In the genomic region with DNA sequence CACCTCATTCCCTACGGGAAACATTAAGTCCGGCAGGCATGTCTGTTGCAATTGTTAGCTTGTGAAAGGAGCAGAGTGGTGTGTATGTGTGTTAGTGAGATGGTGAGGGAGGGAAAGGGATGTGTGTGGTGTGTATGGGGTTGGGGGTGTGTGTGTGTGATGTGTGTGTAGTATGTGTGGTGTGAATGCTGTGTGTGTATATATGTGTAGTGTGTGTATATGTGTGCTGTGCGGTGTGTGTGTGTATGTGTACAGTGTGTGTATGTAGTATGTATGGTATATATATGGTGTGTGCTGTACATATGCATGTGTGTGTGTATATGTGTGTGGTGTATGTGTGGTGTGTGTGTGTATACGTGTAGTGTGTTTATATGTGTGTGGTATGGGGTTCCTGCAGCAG, we compare ENCODE assay signal across 23 cellular contexts. TPM values are rescaled to one million over a fixed set of nuclear protein-coding genes. Genes with fewer than 3 reads are reported as not detected.
"Had no signal": no experiment of that assay in that cellular context is flagged by ENCODE, and none has a peak within 500 bp of the region (broad histone marks: within the 10 kb centered on the region; RNA-seq: fewer than 3 reads in every experiment).

No MANE protein-coding gene starts in this region.

- FAIRE-seq: colon, frontal cortex, islet of Langerhans, small intestine had no signal

- H3K36me3 ChIP-seq: esophagus muscularis mucosa, stomach, suprapubic skin, tibial nerve had no signal

- H3K9me3 ChIP-seq: suprapubic skin had no signal

- H3K4me3 ChIP-seq: esophagus muscularis mucosa, stomach, suprapubic skin, tibial nerve had no signal

- DNase-seq: activated CD4-positive, alpha-beta T cell treated with anti-CD3 and anti-CD28 coated beads for 1 hour; activated T-cell treated with anti-CD3 and anti-CD28 coated beads, Interleukin-2, amount 50 U/mL, for 24 hours; aorta; hippocampal formation; left cardiac atrium; nucleus accumbens; small intestine; stimulated activated CD4-positive, alpha-beta T cell treated with anti-CD3 and anti-CD28 coated beads, Interleukin-2, amount 100 ng/mL, for 24 hours; stomach had no signal

- H3K27ac ChIP-seq: esophagus muscularis mucosa, suprapubic skin, tibial nerve had no signal

- ATAC-seq: activated naive CD4-positive, alpha-beta T cell treated with anti-CD3 and anti-CD28 coated beads, Interleukin-2, amount 50 U/mL, for 72 hours; activated T-helper 17 cell treated with anti-CD3 and anti-CD28 coated beads, Interleukin-2, amount 50 U/mL, for 72 hours; sciatic nerve; stimulated activated effector memory CD8-positive, alpha-beta T cell treated with anti-CD3 and anti-CD28 coated beads, Interleukin-12 subunit alpha, Interleukin-12 subunit beta, amount 100 ng/mL, for 72 hours had no signal

- H3K4me3 Mint-ChIP-seq: activated T-cell treated with anti-CD3 and anti-CD28 coated beads, Interleukin-2, amount 50 U/mL, for 24 hours; activated T-helper 17 cell treated with anti-CD3 and anti-CD28 coated beads, Interleukin-2, amount 50 U/mL, for 72 hours; central memory CD8-positive, alpha-beta T cell; stimulated activated effector memory CD8-positive, alpha-beta T cell treated with anti-CD3 and anti-CD28 coated beads, Interleukin-12 subunit alpha, Interleukin-12 subunit beta, amount 100 ng/mL, for 72 hours had no signal

- H3K27ac Mint-ChIP-seq: activated naive CD4-positive, alpha-beta T cell treated with anti-CD3 and anti-CD28 coated beads, Interleukin-2, amount 50 U/mL, for 72 hours; activated T-cell treated with anti-CD3 and anti-CD28 coated beads, Interleukin-2, amount 50 U/mL, for 24 hours; activated T-helper 17 cell treated with anti-CD3 and anti-CD28 coated beads, Interleukin-2, amount 50 U/mL, for 72 hours; nephron; stimulated activated effector memory CD8-positive, alpha-beta T cell treated with anti-CD3 and anti-CD28 coated beads, Interleukin-12 subunit alpha, Interleukin-12 subunit beta, amount 100 ng/mL, for 72 hours had no signal

RNA-seq across cellular contexts. Expression of gene BLACAT1, which starts 20.8 kb away (rescaled TPM):
- total RNA-seq: esophagus muscularis mucosa, liver, suprapubic skin, urinary bladder had no signal
- polyA plus RNA-seq: aorta, liver had no signal

RNA-seq across cellular contexts. Expression of gene LEMD1, which starts 54.8 kb away (rescaled TPM):
- total RNA-seq: aorta, esophagus muscularis mucosa, left cardiac atrium, liver, sciatic nerve, stomach, tibial nerve, urinary bladder had no signal
- polyA plus RNA-seq: aorta, liver, urinary bladder had no signal
